Comparison of ENCODE assay signal across 8 cellular contexts in the genomic region with DNA sequence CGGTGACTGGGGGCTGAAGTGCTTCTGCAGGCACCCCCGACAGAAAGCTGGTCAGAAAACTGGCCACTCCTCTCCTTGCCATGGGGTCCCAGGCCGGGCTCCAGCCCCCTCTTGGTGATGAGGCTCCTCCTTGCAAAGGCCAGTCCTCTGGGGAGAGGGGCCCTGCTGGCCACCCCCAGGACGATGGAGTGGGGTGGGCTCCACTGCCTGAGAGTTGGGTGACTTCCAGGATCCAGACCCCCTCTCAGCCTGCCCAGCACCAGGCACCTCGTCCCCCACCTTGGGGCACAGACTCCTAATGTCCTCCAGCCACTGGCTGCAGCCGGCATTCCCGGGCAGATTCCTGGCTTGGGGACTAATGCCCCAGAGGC. TPM values are rescaled to one million over a fixed set of nuclear protein-coding genes. Genes with fewer than 3 reads are reported as not detected.
DNase-seq lines count a peak whose midpoint lies in the region; ATAC-seq, FAIRE-seq and TF ChIP-seq lines count a peak whose summit lies in the region.

No MANE protein-coding gene starts in this region.

- peaks cover 30% of the 10 kb centered on the region for H3K4me1 ChIP-seq in CD8-positive, alpha-beta T cell (ENCODE audit: insufficient read depth, low read length)
- H3K4me1 ChIP-seq in Panc1 (ENCODE audit: control insufficient read depth, insufficient read depth, low read length) (peaks cover 52% of the 10 kb centered on the region), osteoblast (ENCODE audit: insufficient read depth, low read length) (peaks cover 27% of the 10 kb centered on the region)

- peaks cover 5% of the 10 kb centered on the region for H4K20me1 ChIP-seq in osteoblast (ENCODE audit: insufficient read depth, low read length)

- peak overlapping the region; percentile 85 for H2AFZ ChIP-seq in osteoblast (ENCODE audit: low read length)

- no peak for FAIRE-seq in GM19239 (lab: Jason Lieb, UNC)

- intact Hi-C loops in CD8-positive, alpha-beta T cell (cut with DNase I, micrococcal nuclease), result loop anchor here in 1 of 2 experiments (2.0 kb wide), 1 partner anchor 154 kb away; no protein-coding TSS in a partner anchor
- intact Hi-C loops in Panc1 (cut with micrococcal nuclease; ENCODE audit: unreplicated experiment), result loop anchor here (5.0 kb wide), 1 partner anchor 294 kb away; no protein-coding TSS in a partner anchor

- no peak for TF ChIP-seq CTCF in CD8-positive, alpha-beta T cell (IDR thresholded peaks at IDR 0.05)
- TF ChIP-seq CTCF in Panc1 (IDR thresholded peaks at IDR 0.05) (no peak), epithelial cell of proximal tubule (conservative IDR thresholded peaks at IDR 0.05; ENCODE audit: low read depth, low read length) (no peak), osteoblast (IDR thresholded peaks at IDR 0.05; ENCODE audit: extremely low read depth, low read depth, low read length) (no peak)

- H3K4me3 ChIP-seq in CD8-positive, alpha-beta T cell (ENCODE audit: low read depth, low read length), result peak overlapping the region; percentile 76
- H3K4me3 ChIP-seq in Panc1 (ENCODE audit: low read depth in 2 of 2, low read length in 2 of 2) (peak overlapping the region; percentile 76 to 86), epithelial cell of proximal tubule (ENCODE audit: low read depth, low read length) (peak overlapping the region; percentile 93), osteoblast (ENCODE audit: insufficient read depth, low read length) (peak overlapping the region; percentile 94)

- CTCF ChIA-PET in CD8-positive, alpha-beta T cell (lab: Charles Lee), result interaction anchor here (0.9 to 1.4 kb wide), 3 partner anchors 41 to 155 kb away, joined by 3 to 5 read pairs (median 4); partner anchors contain the start of genes PRDX5 and TRMT112
- CTCF ChIA-PET in Panc1 (lab: Charles Lee), result interaction anchor here (0.6 to 0.9 kb wide), 2 partner anchors 13 to 41 kb away, joined by 3 to 4 read pairs; partner anchors contain the start of genes PRDX5 and TRMT112

- peak overlapping the region; percentile 94 for H3K4me2 ChIP-seq in osteoblast (ENCODE audit: insufficient read depth, low read length)

- ATAC-seq in CD8-positive, alpha-beta T cell, result no peak
- peak; percentile 24 for ATAC-seq in Panc1
- ATAC-seq in HG03025 (IDR thresholded peaks at IDR 0.05; ENCODE audit: low FRiP score, unreplicated experiment), result no peak
- ATAC-seq in GM19035 (IDR thresholded peaks at IDR 0.05; ENCODE audit: unreplicated experiment), result no peak

- no peaks in the 10 kb centered on the region for H3K27me3 Mint-ChIP-seq in CD8-positive, alpha-beta T cell (ENCODE audit: low read depth)

- POLR2A ChIA-PET in CD8-positive, alpha-beta T cell (lab: Charles Lee), result interaction anchor here (0.7 to 1.2 kb wide), 2 partner anchors 37 to 41 kb away, joined by 3 read pairs; partner anchors contain the start of gene PRDX5
- POLR2A ChIA-PET in Panc1 (lab: Charles Lee), result interaction anchor here (0.7 kb wide), 1 partner anchor 41 kb away, joined by 3 read pairs; no protein-coding TSS in a partner anchor

- H3K4me1 Mint-ChIP-seq in CD8-positive, alpha-beta T cell (ENCODE audit: low read depth), result peaks cover 29% of the 10 kb centered on the region

- peak overlapping the region; percentile 32 for H3K27ac Mint-ChIP-seq in CD8-positive, alpha-beta T cell

- H3K27ac ChIP-seq in CD8-positive, alpha-beta T cell (ENCODE audit: low read depth, low read length), result peak overlapping the region; percentile 37
- peak overlapping the region; percentile 85 for H3K27ac ChIP-seq in Panc1 (ENCODE audit: low read length)
- peak overlapping the region; percentile 76 for H3K27ac ChIP-seq in osteoblast (ENCODE audit: low read depth, low read length)

- H3K4me3 Mint-ChIP-seq in CD8-positive, alpha-beta T cell, result peak overlapping the region; percentile 67

- DNase-seq in CD8-positive, alpha-beta T cell, result no peak
- DNase-seq in Panc1 (ENCODE audit: low read depth, low spot score), result no peak
- no peak for DNase-seq in epithelial cell of proximal tubule (ENCODE audit: low read depth)
- DNase-seq in osteoblast (ENCODE audit: insufficient read length, low spot score, missing footprints), result no peak
- no peak for DNase-seq in stimulated activated naive CD4-positive, alpha-beta T cell (lab: John Stamatoyannopoulos, UW)
- no peak for DNase-seq in GM19239 (ENCODE audit: insufficient read length, low spot score)

- H3K36me3 ChIP-seq in CD8-positive, alpha-beta T cell (ENCODE audit: insufficient read depth, low read length), result peaks cover 8% of the 10 kb centered on the region
- peaks cover 4% of the 10 kb centered on the region; the same call in 1 of the 2 replicates for H3K36me3 ChIP-seq in Panc1 (ENCODE audit: control insufficient read depth, insufficient read depth, low read length)
- peaks cover 20% of the 10 kb centered on the region for H3K36me3 ChIP-seq in osteoblast (ENCODE audit: insufficient read depth, low read length)

- BruUV-seq in Panc1 (replicated peaks; lab: Mats Ljungman, UMichigan), result no TSS peak

- in situ Hi-C loops in Panc1 (cut with HindIII; ENCODE audit: low pct_unique_long_range_greater_than_20kb, low sequenced_read_pairs), result no loop called here

- H3K9me3 Mint-ChIP-seq in CD8-positive, alpha-beta T cell, result no peaks in the 10 kb centered on the region

- peaks cover 16% of the 10 kb centered on the region for H3K79me2 ChIP-seq in osteoblast (ENCODE audit: insufficient read depth, low read length)

- H3K36me3 Mint-ChIP-seq in CD8-positive, alpha-beta T cell, result peaks cover 35% of the 10 kb centered on the region

- no peaks in the 10 kb centered on the region for H3K9me3 ChIP-seq in CD8-positive, alpha-beta T cell (ENCODE audit: low read length)
- no peaks in the 10 kb centered on the region for H3K9me3 ChIP-seq in Panc1 (ENCODE audit: control insufficient read depth, insufficient read depth, low read depth, low read length)
- no peaks in the 10 kb centered on the region for H3K9me3 ChIP-seq in osteoblast (ENCODE audit: low read depth, low read length)

- H3K27me3 ChIP-seq in CD8-positive, alpha-beta T cell (ENCODE audit: insufficient read depth, low read length), result no peaks in the 10 kb centered on the region
- no peaks in the 10 kb centered on the region for H3K27me3 ChIP-seq in Panc1 (ENCODE audit: control insufficient read depth, insufficient read depth, low read length)
- H3K27me3 ChIP-seq in osteoblast (ENCODE audit: insufficient read depth, low read length), result no peaks in the 10 kb centered on the region

RNA-seq across cellular contexts. Expression of gene RPS6KA4, which starts 0.4 kb away (rescaled TPM):
- 10 to 100 TPM in 1 of 2 experiments, 1 to 10 TPM in 1; 8.6 to 10.1 TPM for total RNA-seq in CD8-positive, alpha-beta T cell
- total RNA-seq in Panc1 (2021; ENCODE audit: unreplicated experiment), result 74.0 TPM
- polyA plus RNA-seq in Panc1 (2012; ENCODE audit: insufficient read length), result 74.3 TPM
- total RNA-seq in epithelial cell of proximal tubule, result 37.1 and 69.9 TPM in 2 replicates
- total RNA-seq in osteoblast, result 35.9 and 39.4 TPM in 2 replicates

RNA-seq across cellular contexts. Expression of gene CCDC88B, which starts 18.5 kb away (rescaled TPM):
- total RNA-seq in CD8-positive, alpha-beta T cell, result 100 to 1,000 TPM; 111 to 117 TPM
- 17.1 TPM for total RNA-seq in Panc1 (2021; ENCODE audit: unreplicated experiment)
- polyA plus RNA-seq in Panc1 (2012; ENCODE audit: insufficient read length), result 36.1 TPM
- total RNA-seq in epithelial cell of proximal tubule, result 2.5 and 4.8 TPM in 2 replicates
- total RNA-seq in osteoblast, result 0.29 and 1.4 TPM in 2 replicates

RNA-seq across cellular contexts. Expression of gene PRDX5, which starts 40.6 kb away (rescaled TPM):
- 10 to 100 TPM; 39.9 to 41.0 TPM for total RNA-seq in CD8-positive, alpha-beta T cell
- 492 TPM for total RNA-seq in Panc1 (2021; ENCODE audit: unreplicated experiment)
- polyA plus RNA-seq in Panc1 (2012; ENCODE audit: insufficient read length), result 1,326 TPM
- 284 and 357 TPM in 2 replicates for total RNA-seq in epithelial cell of proximal tubule
- 238 and 245 TPM in 2 replicates for total RNA-seq in osteoblast

RNA-seq across cellular contexts. Expression of gene TRMT112, which starts 41.2 kb away (rescaled TPM):
- 10 to 100 TPM; 98.1 to 98.2 TPM for total RNA-seq in CD8-positive, alpha-beta T cell
- total RNA-seq in Panc1 (2021; ENCODE audit: unreplicated experiment), result 341 TPM
- 654 TPM for polyA plus RNA-seq in Panc1 (2012; ENCODE audit: insufficient read length)
- 359 and 470 TPM in 2 replicates for total RNA-seq in epithelial cell of proximal tubule
- total RNA-seq in osteoblast, result 104 and 123 TPM in 2 replicates

RNA-seq across cellular contexts. Expression of gene ESRRA, which starts 53.2 kb away (rescaled TPM):
- 10 to 100 TPM; 13.4 to 14.6 TPM for total RNA-seq in CD8-positive, alpha-beta T cell
- total RNA-seq in Panc1 (2021; ENCODE audit: unreplicated experiment) (81.6 TPM), epithelial cell of proximal tubule (47.2 and 61.9 TPM in 2 replicates), osteoblast (24.5 and 28.6 TPM in 2 replicates)
- 60.2 TPM for polyA plus RNA-seq in Panc1 (2012; ENCODE audit: insufficient read length)
